ENCODE assay signal across 24 cellular contexts in genomic region chr10:33463011-33463410, GRCh38.
"Had no signal": no experiment of that assay in that cellular context is flagged by ENCODE, and none has a peak within 500 bp of the region (broad histone marks: within the 10 kb centered on the region; RNA-seq: fewer than 3 reads in every experiment).

No MANE protein-coding gene starts in this region.

- H3K9me3 ChIP-seq: ovary, psoas muscle, right lobe of liver, sigmoid colon, stomach, tibial artery, upper lobe of left lung, vagina had no signal

- H3K4me1 ChIP-seq: neural progenitor cell, parathyroid adenoma, right lobe of liver, upper lobe of left lung, vagina had no signal

- H3K27me3 ChIP-seq: neural progenitor cell, ovary, right lobe of liver, sigmoid colon, stomach, tibial artery, upper lobe of left lung, vagina had no signal

- DNase-seq: naive thymus-derived CD4-positive, alpha-beta T cell; natural killer cell; occipital lobe; ovary; posterior cingulate gyrus; psoas muscle; right lobe of liver; sigmoid colon; small intestine; stimulated activated CD4-positive, alpha-beta T cell treated with anti-CD3 and anti-CD28 coated beads, Interleukin-15, amount 100 ng/mL, for 24 hours; stimulated activated CD4-positive, alpha-beta T cell treated with anti-CD3 and anti-CD28 coated beads, Interleukin-2, amount 100 ng/mL, for 24 hours; stimulated activated CD4-positive, alpha-beta T cell treated with anti-CD3 and anti-CD28 coated beads, Interleukin-2, amount 100 ng/mL, for 48 hours; stimulated activated CD4-positive, alpha-beta T cell treated with anti-CD3 and anti-CD28 coated beads, Interleukin-4, amount 100 ng/mL, for 24 hours; stimulated activated naive B cell treated with anti-CD40 and anti-IgM and Interleukin-4, amounts not matched to agents 10 μg/mL and 1 μg/mL and 100 μg/mL, for 72 hours; stimulated activated naive CD4-positive, alpha-beta T cell treated with Interleukin-2 at 50 U/mL for 16 hours; stomach; trophoblast cell; upper lobe of left lung had no signal

- H3K4me3 ChIP-seq: neural progenitor cell, ovary, psoas muscle, right lobe of liver, sigmoid colon, stomach, tibial artery, upper lobe of left lung, vagina had no signal

- ATAC-seq: naive thymus-derived CD4-positive, alpha-beta T cell; natural killer cell; psoas muscle; right lobe of liver; stimulated activated effector memory CD8-positive, alpha-beta T cell treated with anti-CD3 and anti-CD28 coated beads, Interleukin-12 subunit alpha, Interleukin-12 subunit beta, amount 100 ng/mL, for 72 hours; stimulated activated naive B cell treated with anti-CD40 and anti-IgM and Interleukin-4, amounts not matched to agents 10 μg/mL and 1 μg/mL and 100 μg/mL, for 72 hours had no signal

- H3K27ac ChIP-seq: neural progenitor cell, ovary, parathyroid adenoma, psoas muscle, right lobe of liver, sigmoid colon, stomach, upper lobe of left lung, vagina had no signal

- FAIRE-seq: small intestine, urothelium cell line had no signal

- H3K36me3 ChIP-seq: neural progenitor cell, ovary, right lobe of liver, sigmoid colon, stomach, tibial artery, upper lobe of left lung, vagina had no signal
